ENCODE assay signal across 25 cellular contexts in genomic region chr10:86500846-86501245, GRCh38. TPM values are rescaled to one million over a fixed set of nuclear protein-coding genes. Genes with fewer than 3 reads are reported as not detected.
DNase-seq lines count a peak whose midpoint lies in the region; TF ChIP-seq lines count a peak whose summit lies in the region.
"Had no signal": no experiment of that assay in that cellular context is flagged by ENCODE, and none has a peak within 500 bp of the region (broad histone marks: within the 10 kb centered on the region; RNA-seq: fewer than 3 reads in every experiment).

No MANE protein-coding gene starts in this region.

- intact Hi-C loops in activated T-helper 2 cell treated with anti-CD3 and anti-CD28 coated beads, Interferon-gamma antibody, Interleukin-2, Interleukin-4, amounts not matched to agents 10 μg/mL and 5 μg/mL and 100 μg/mL, durations not matched to agents 14 hours and 24 hours and 36 hours (cut with micrococcal nuclease) = no loop called here

- no peak overlapping the region for H3K9ac ChIP-seq in Karpas-422 (ENCODE audit: low read length)
- H3K9ac ChIP-seq: BLaER1 had no signal

- no peak for TF ChIP-seq CTCF in epithelial cell of esophagus (IDR thresholded peaks at IDR 0.05; ENCODE audit: insufficient read depth, low read depth, low read length, missing control alignments)

- no peaks in the 10 kb centered on the region for H3K9me3 ChIP-seq in CD8-positive, alpha-beta memory T cell (ENCODE audit: low read length)
- H3K9me3 ChIP-seq in Karpas-422 (ENCODE audit: low read length) = no peaks in the 10 kb centered on the region
- H3K9me3 ChIP-seq: BLaER1, ovary, sigmoid colon, tibial nerve had no signal

- H3K36me3 ChIP-seq in CD8-positive, alpha-beta memory T cell (ENCODE audit: insufficient read depth, low read length) = peaks cover 7% of the 10 kb centered on the region
- peaks cover 23% of the 10 kb centered on the region; the same call in 1 of the 2 replicates for H3K36me3 ChIP-seq in Karpas-422 (ENCODE audit: insufficient read depth, low read length)
- H3K36me3 ChIP-seq: ovary had no signal

- H3K4me3 Mint-ChIP-seq in CD8-positive, alpha-beta memory T cell = no peak overlapping the region
- no peak overlapping the region for H3K4me3 Mint-ChIP-seq in activated T-helper 2 cell treated with anti-CD3 and anti-CD28 coated beads, Interferon-gamma antibody, Interleukin-2, Interleukin-4, amounts not matched to agents 10 μg/mL and 5 μg/mL and 100 μg/mL, durations not matched to agents 14 hours and 24 hours and 36 hours (ENCODE audit: low read depth)
- H3K4me3 Mint-ChIP-seq: activated CD4-positive, alpha-beta T cell treated with anti-CD3 and anti-CD28 coated beads for 36 hours; activated CD8-positive, alpha-beta memory T cell treated with anti-CD3 and anti-CD28 coated beads, Interleukin-2, amount 10 ng/mL, durations not matched to agents 7 days and 5 days had no signal

- CTCF ChIA-PET in CD8-positive, alpha-beta memory T cell (lab: Charles Lee) = no interaction called here

- peak overlapping the region in 5 of 8 donors; percentile 16 to 70 (median 47) for H3K27ac Mint-ChIP-seq in CD8-positive, alpha-beta memory T cell
- no peak overlapping the region for H3K27ac Mint-ChIP-seq in activated T-helper 2 cell treated with anti-CD3 and anti-CD28 coated beads, Interferon-gamma antibody, Interleukin-2, Interleukin-4, amounts not matched to agents 10 μg/mL and 5 μg/mL and 100 μg/mL, durations not matched to agents 14 hours and 24 hours and 36 hours
- H3K27ac Mint-ChIP-seq: activated CD4-positive, alpha-beta T cell treated with anti-CD3 and anti-CD28 coated beads for 36 hours; activated CD8-positive, alpha-beta memory T cell treated with anti-CD3 and anti-CD28 coated beads, Interleukin-2, amount 10 ng/mL, durations not matched to agents 7 days and 5 days had no signal

- no peak for DNase-seq in CD8-positive, alpha-beta memory T cell
- no peak for DNase-seq in Karpas-422
- peak; percentile 11 for DNase-seq in epithelial cell of esophagus (ENCODE audit: low read depth)
- peak; percentile 56 for DNase-seq in renal cortical epithelial cell (ENCODE audit: low read depth)
- no peak for DNase-seq in NCI-H2171 (lab: John Stamatoyannopoulos, UW)
- no peak for DNase-seq in activated T-helper 2 cell treated with anti-CD3 and anti-CD28 coated beads, Interferon-gamma antibody, Interleukin-2, Interleukin-4, amounts not matched to agents 10 μg/mL and 5 μg/mL and 100 μg/mL, durations not matched to agents 14 hours and 24 hours and 36 hours (ENCODE audit: low spot score)
- DNase-seq in NCI-H2029 treated with DMSO at 0.1 percent for 48 hours (lab: John Stamatoyannopoulos, UW) = no peak
- DNase-seq: activated CD4-positive, alpha-beta T cell treated with anti-CD3 and anti-CD28 coated beads for 36 hours; activated CD8-positive, alpha-beta memory T cell treated with anti-CD3 and anti-CD28 coated beads, Interleukin-2, amount 10 ng/mL, durations not matched to agents 7 days and 5 days; activated effector memory CD4-positive, alpha-beta T cell treated with anti-CD3 and anti-CD28 coated beads, Interleukin-2, amount 50 U/mL, for 16 hours; amygdala; cerebellar nuclear complex; effector memory CD4-positive, alpha-beta T cell; GDM1; kidney; NCI-H1048; NCI-H2029; NCI-H510A treated with DMSO at 0.1 percent for 48 hours; ovary; sigmoid colon; stimulated activated naive CD8-positive, alpha-beta T cell treated with anti-CD3 and anti-CD28 coated beads, Interleukin-15, Interleukin-2, amounts not matched to agents 100 U/mL and 50 U/mL, for 24 hours had no signal

- peaks cover 96% of the 10 kb centered on the region for H3K79me2 ChIP-seq in Karpas-422 (ENCODE audit: low read length)

- H3K4me1 Mint-ChIP-seq in CD8-positive, alpha-beta memory T cell = peaks cover 58 to 85% (median 75%) of the 10 kb centered on the region in 3 donors
- peaks cover 23% of the 10 kb centered on the region for H3K4me1 Mint-ChIP-seq in activated T-helper 2 cell treated with anti-CD3 and anti-CD28 coated beads, Interferon-gamma antibody, Interleukin-2, Interleukin-4, amounts not matched to agents 10 μg/mL and 5 μg/mL and 100 μg/mL, durations not matched to agents 14 hours and 24 hours and 36 hours (ENCODE audit: low read depth)

- no peaks in the 10 kb centered on the region for H4K20me1 ChIP-seq in Karpas-422 (ENCODE audit: insufficient read depth, low read depth, low read length)

- H3K36me3 Mint-ChIP-seq in CD8-positive, alpha-beta memory T cell = peaks cover 9 to 78% (median 17%) of the 10 kb centered on the region in 3 donors
- peaks cover 62% of the 10 kb centered on the region for H3K36me3 Mint-ChIP-seq in activated T-helper 2 cell treated with anti-CD3 and anti-CD28 coated beads, Interferon-gamma antibody, Interleukin-2, Interleukin-4, amounts not matched to agents 10 μg/mL and 5 μg/mL and 100 μg/mL, durations not matched to agents 14 hours and 24 hours and 36 hours (ENCODE audit: low read depth)

- no peaks in the 10 kb centered on the region for H3K9me3 Mint-ChIP-seq in CD8-positive, alpha-beta memory T cell
- H3K9me3 Mint-ChIP-seq in activated T-helper 2 cell treated with anti-CD3 and anti-CD28 coated beads, Interferon-gamma antibody, Interleukin-2, Interleukin-4, amounts not matched to agents 10 μg/mL and 5 μg/mL and 100 μg/mL, durations not matched to agents 14 hours and 24 hours and 36 hours = no peaks in the 10 kb centered on the region

- H3K4me3 ChIP-seq in CD8-positive, alpha-beta memory T cell (ENCODE audit: low read length) = no peak overlapping the region
- H3K4me3 ChIP-seq in Karpas-422 (ENCODE audit: low read length) (no peak overlapping the region), epithelial cell of esophagus (ENCODE audit: low read length) (no peak overlapping the region)
- H3K4me3 ChIP-seq: BLaER1, GM12878, ovary, sigmoid colon, tibial nerve had no signal

- no peaks in the 10 kb centered on the region for H3K27me3 ChIP-seq in CD8-positive, alpha-beta memory T cell (ENCODE audit: insufficient read depth, low read length, poor library complexity, severe bottlenecking)
- no peaks in the 10 kb centered on the region for H3K27me3 ChIP-seq in Karpas-422 (ENCODE audit: low read length)
- H3K27me3 ChIP-seq: BLaER1, ovary, sigmoid colon, tibial nerve had no signal

- H3K4me1 ChIP-seq in CD8-positive, alpha-beta memory T cell (ENCODE audit: insufficient read depth, low read length) = peaks cover 1% of the 10 kb centered on the region
- H3K4me1 ChIP-seq in Karpas-422 (ENCODE audit: low read length) = peaks cover 29% of the 10 kb centered on the region

- H3K4me2 ChIP-seq in Karpas-422 (ENCODE audit: low read depth, low read length, poor library complexity, severe bottlenecking) = peak overlapping the region; percentile 20
- H3K4me2 ChIP-seq: BLaER1 had no signal

- H2AFZ ChIP-seq in Karpas-422 (ENCODE audit: low read length) = no peak overlapping the region

- H3K27me3 Mint-ChIP-seq in CD8-positive, alpha-beta memory T cell = no peaks in the 10 kb centered on the region
- no peaks in the 10 kb centered on the region for H3K27me3 Mint-ChIP-seq in activated T-helper 2 cell treated with anti-CD3 and anti-CD28 coated beads, Interferon-gamma antibody, Interleukin-2, Interleukin-4, amounts not matched to agents 10 μg/mL and 5 μg/mL and 100 μg/mL, durations not matched to agents 14 hours and 24 hours and 36 hours (ENCODE audit: low read depth)
- H3K27me3 Mint-ChIP-seq: activated CD4-positive, alpha-beta T cell treated with anti-CD3 and anti-CD28 coated beads for 36 hours; activated CD8-positive, alpha-beta memory T cell treated with anti-CD3 and anti-CD28 coated beads, Interleukin-2, amount 10 ng/mL, durations not matched to agents 7 days and 5 days had no signal

- no peak overlapping the region for H3K27ac ChIP-seq in CD8-positive, alpha-beta memory T cell (ENCODE audit: low read depth, low read length)
- H3K27ac ChIP-seq in Karpas-422 (ENCODE audit: low read length) = peak overlapping the region; percentile 69
- H3K27ac ChIP-seq: BLaER1, ovary, RWPE1, sigmoid colon, tibial nerve had no signal

- no peaks in the 10 kb centered on the region for H3K9me2 ChIP-seq in Karpas-422 (replicated peaks; ENCODE audit: insufficient read depth, low read length)

- POLR2A ChIA-PET in CD8-positive, alpha-beta memory T cell (lab: Charles Lee) = no interaction called here

RNA-seq across cellular contexts. Expression of gene WAPL, which starts 20.7 kb away (rescaled TPM):
- total RNA-seq in CD8-positive, alpha-beta memory T cell = 10 to 100 TPM; 49.7 to 54.2 TPM
- polyA plus RNA-seq in CD8-positive, alpha-beta memory T cell = 41.9 TPM
- 28.4 and 30.5 TPM in 2 replicates for total RNA-seq in Karpas-422 (2014; rRNA removed; shearing (Covaris generic); ENCODE audit: low replicate concordance)
- 53.1 and 72.5 TPM in 2 replicates for total RNA-seq in renal cortical epithelial cell
- 50.0 and 51.4 TPM in 2 replicates for total RNA-seq in activated T-helper 2 cell treated with anti-CD3 and anti-CD28 coated beads, Interferon-gamma antibody, Interleukin-2, Interleukin-4, amounts not matched to agents 10 μg/mL and 5 μg/mL and 100 μg/mL, durations not matched to agents 14 hours and 24 hours and 36 hours

Comparison
In these comparisons a context has a peak if more than half of its experiments do, and no peak if none do; other contexts are left out.
1. DNase-seq: peak in epithelial cell of esophagus (single experiment) and renal cortical epithelial cell (single experiment); none in CD8-positive, alpha-beta memory T cell (0 of 5), Karpas-422 (single experiment), NCI-H2171 (single experiment), activated T-helper 2 cell treated with anti-CD3 and anti-CD28 coated beads, Interferon-gamma antibody, Interleukin-2, Interleukin-4, amounts not matched to agents 10 μg/mL and 5 μg/mL and 100 μg/mL, durations not matched to agents 14 hours and 24 hours and 36 hours (single experiment) and NCI-H2029 treated with DMSO at 0.1 percent for 48 hours (single experiment).